In genomic region chr18:9913151-9913525, GRCh38 we compare ENCODE assay signal across 8 cellular contexts. TPM values are rescaled to one million over a fixed set of nuclear protein-coding genes. Genes with fewer than 3 reads are reported as not detected.
A peak's percentile ranks its signal among the peaks of the same experiment; 100 is the strongest.
DNase-seq lines count a peak whose midpoint lies in the region; ATAC-seq lines count a peak whose summit lies in the region.

No MANE protein-coding gene starts in this region.

- H3K27me3 ChIP-seq in iPS DF 6.9 (ENCODE audit: control insufficient read depth, insufficient read depth, low read length): no peaks in the 10 kb centered on the region

- no peaks in the 10 kb centered on the region for H3K9me3 Mint-ChIP-seq in activated T-helper 2 cell treated with anti-CD3 and anti-CD28 coated beads, Interferon-gamma antibody, Interleukin-2, Interleukin-4, amounts not matched to agents 10 μg/mL and 5 μg/mL and 100 μg/mL, durations not matched to agents 14 hours and 24 hours and 36 hours
- H3K9me3 Mint-ChIP-seq in stimulated activated naive CD8-positive, alpha-beta T cell treated with anti-CD3 and anti-CD28 coated beads, Interleukin-15, amount 100 ng/mL, for 72 hours: peaks cover 0 to 5% of the 10 kb centered on the region in 2 donors

- peak overlapping the region; percentile 90 for H3K27ac Mint-ChIP-seq in activated T-helper 2 cell treated with anti-CD3 and anti-CD28 coated beads, Interferon-gamma antibody, Interleukin-2, Interleukin-4, amounts not matched to agents 10 μg/mL and 5 μg/mL and 100 μg/mL, durations not matched to agents 14 hours and 24 hours and 36 hours
- H3K27ac Mint-ChIP-seq in stimulated activated naive CD8-positive, alpha-beta T cell treated with anti-CD3 and anti-CD28 coated beads, Interleukin-15, amount 100 ng/mL, for 72 hours: peak overlapping the region; percentile 91 to 96

- peaks cover 8% of the 10 kb centered on the region for H3K36me3 Mint-ChIP-seq in activated T-helper 2 cell treated with anti-CD3 and anti-CD28 coated beads, Interferon-gamma antibody, Interleukin-2, Interleukin-4, amounts not matched to agents 10 μg/mL and 5 μg/mL and 100 μg/mL, durations not matched to agents 14 hours and 24 hours and 36 hours (ENCODE audit: low read depth)

- DNase-seq in DMS79 treated with DMSO at 0.1 percent for 48 hours (lab: John Stamatoyannopoulos, UW) (peak; percentile 76), DMS79 (lab: John Stamatoyannopoulos, UW) (no peak), iPS DF 6.9 (ENCODE audit: low read depth, low spot score) (no peak), SW480 (ENCODE audit: low spot score) (no peak), NCI-H2196 (lab: John Stamatoyannopoulos, UW; ENCODE audit: unreplicated experiment) (no peak)
- no peak for DNase-seq in activated T-helper 2 cell treated with anti-CD3 and anti-CD28 coated beads, Interferon-gamma antibody, Interleukin-2, Interleukin-4, amounts not matched to agents 10 μg/mL and 5 μg/mL and 100 μg/mL, durations not matched to agents 14 hours and 24 hours and 36 hours (ENCODE audit: low spot score)
- DNase-seq in stimulated activated naive CD8-positive, alpha-beta T cell treated with anti-CD3 and anti-CD28 coated beads, Interleukin-15, amount 100 ng/mL, for 72 hours: no peak
- no peak for DNase-seq in stimulated activated CD4-positive, alpha-beta T cell treated with anti-CD3 and anti-CD28 coated beads, Interleukin-12 subunit alpha, Interleukin-12 subunit beta, amount 100 ng/mL, for 4 hours

- no CpG with 5 or more reads among the region's 12 CpGs for WGBS in iPS DF 6.9 (ENCODE audit: insufficient coverage, insufficient read length)

- no peak overlapping the region for H3K27ac ChIP-seq in iPS DF 6.9 (ENCODE audit: low read length)

- H3K27me3 Mint-ChIP-seq in activated T-helper 2 cell treated with anti-CD3 and anti-CD28 coated beads, Interferon-gamma antibody, Interleukin-2, Interleukin-4, amounts not matched to agents 10 μg/mL and 5 μg/mL and 100 μg/mL, durations not matched to agents 14 hours and 24 hours and 36 hours (ENCODE audit: low read depth): peaks cover 20% of the 10 kb centered on the region
- H3K27me3 Mint-ChIP-seq in stimulated activated naive CD8-positive, alpha-beta T cell treated with anti-CD3 and anti-CD28 coated beads, Interleukin-15, amount 100 ng/mL, for 72 hours: no peaks in the 10 kb centered on the region

- H3K4me1 Mint-ChIP-seq in activated T-helper 2 cell treated with anti-CD3 and anti-CD28 coated beads, Interferon-gamma antibody, Interleukin-2, Interleukin-4, amounts not matched to agents 10 μg/mL and 5 μg/mL and 100 μg/mL, durations not matched to agents 14 hours and 24 hours and 36 hours (ENCODE audit: low read depth): peaks cover 24% of the 10 kb centered on the region
- H3K4me1 Mint-ChIP-seq in stimulated activated naive CD8-positive, alpha-beta T cell treated with anti-CD3 and anti-CD28 coated beads, Interleukin-15, amount 100 ng/mL, for 72 hours: peaks cover 23% of the 10 kb centered on the region

- no peaks in the 10 kb centered on the region for H3K36me3 ChIP-seq in iPS DF 6.9 (ENCODE audit: control insufficient read depth, insufficient read depth, low read length)

- no peaks in the 10 kb centered on the region for H3K4me1 ChIP-seq in iPS DF 6.9 (ENCODE audit: control insufficient read depth, insufficient read depth, low read length)

- peak overlapping the region; percentile 90; the same call in 1 of the 2 replicates for H3K4me3 ChIP-seq in iPS DF 6.9 (ENCODE audit: low read length)

- H3K9me3 ChIP-seq in iPS DF 6.9 (ENCODE audit: control insufficient read depth, insufficient read depth, low read length): no peaks in the 10 kb centered on the region

- peak overlapping the region; percentile 87 for H3K4me3 Mint-ChIP-seq in activated T-helper 2 cell treated with anti-CD3 and anti-CD28 coated beads, Interferon-gamma antibody, Interleukin-2, Interleukin-4, amounts not matched to agents 10 μg/mL and 5 μg/mL and 100 μg/mL, durations not matched to agents 14 hours and 24 hours and 36 hours (ENCODE audit: low read depth)
- H3K4me3 Mint-ChIP-seq in stimulated activated naive CD8-positive, alpha-beta T cell treated with anti-CD3 and anti-CD28 coated beads, Interleukin-15, amount 100 ng/mL, for 72 hours: peak overlapping the region; percentile 87

- intact Hi-C loops in activated T-helper 2 cell treated with anti-CD3 and anti-CD28 coated beads, Interferon-gamma antibody, Interleukin-2, Interleukin-4, amounts not matched to agents 10 μg/mL and 5 μg/mL and 100 μg/mL, durations not matched to agents 14 hours and 24 hours and 36 hours (cut with micrococcal nuclease): loop anchor here (1.0 to 10.0 kb wide), 8 partner anchors 14 to 776 kb away; partner anchors contain the start of genes ANKRD12, NAPG, RALBP1 and TWSG1

- ATAC-seq in stimulated activated naive CD8-positive, alpha-beta T cell treated with anti-CD3 and anti-CD28 coated beads, Interleukin-15, amount 100 ng/mL, for 72 hours: no peak

RNA-seq across cellular contexts. Expression of gene VAPA, which starts 0.7 kb away (rescaled TPM):
- 216 and 223 TPM in 2 replicates for total RNA-seq in activated T-helper 2 cell treated with anti-CD3 and anti-CD28 coated beads, Interferon-gamma antibody, Interleukin-2, Interleukin-4, amounts not matched to agents 10 μg/mL and 5 μg/mL and 100 μg/mL, durations not matched to agents 14 hours and 24 hours and 36 hours

RNA-seq across cellular contexts. Expression of gene TXNDC2, which starts 27.4 kb away (rescaled TPM):
- 0.21 and 0.39 TPM in 2 replicates for total RNA-seq in activated T-helper 2 cell treated with anti-CD3 and anti-CD28 coated beads, Interferon-gamma antibody, Interleukin-2, Interleukin-4, amounts not matched to agents 10 μg/mL and 5 μg/mL and 100 μg/mL, durations not matched to agents 14 hours and 24 hours and 36 hours
